Comparison of ENCODE assay signal across 23 cellular contexts in genomic region chr17:76654408-76654807, GRCh38. TPM values are rescaled to one million over a fixed set of nuclear protein-coding genes. Genes with fewer than 3 reads are reported as not detected.
A peak's percentile ranks its signal among the peaks of the same experiment; 100 is the strongest.
DNase-seq lines count a peak whose midpoint lies in the region; ATAC-seq and TF ChIP-seq lines count a peak whose summit lies in the region.
"Had no signal": no experiment of that assay in that cellular context is flagged by ENCODE, and none has a peak within 500 bp of the region (broad histone marks: within the 10 kb centered on the region; RNA-seq: fewer than 3 reads in every experiment).

No MANE protein-coding gene starts in this region.

- in situ Hi-C loops in GM13977 (cut with MboI; ENCODE audit: low pct_unique_long_range_greater_than_20kb, low sequenced_read_pairs, unreplicated experiment), result no loop called here

- no peak overlapping the region for H3K4me3 ChIP-seq in SK-N-SH (ENCODE audit: low read depth in 2 of 2, low read length in 1 of 2)
- H3K4me3 ChIP-seq in osteoblast (ENCODE audit: insufficient read depth, low read length), result no peak overlapping the region
- H3K4me3 ChIP-seq: BLaER1, MG63, SJSA1 had no signal

- POLR2A ChIA-PET in activated CD8-positive, alpha-beta T cell treated with anti-CD3 and anti-CD28 coated beads for 36 hours (lab: Charles Lee), result no interaction called here
- POLR2A ChIA-PET in activated CD8-positive, alpha-beta T cell treated with anti-CD3 and anti-CD28 coated beads, Interleukin-2, amount 10 ng/mL, durations not matched to agents 7 days and 5 days (lab: Charles Lee), result no interaction called here
- POLR2A ChIA-PET in SK-N-SH (lab: Yijun Ruan, JAX), result no interaction called here

- peaks cover 0 to 1% of the 10 kb centered on the region in 2 experiments; a peak in 1 of 4 replicates for H3K4me1 ChIP-seq in SK-N-SH (ENCODE audit: control insufficient read depth in 1 of 2, insufficient read depth in 2 of 2, low read depth in 1 of 2, low read length in 1 of 2)
- H3K4me1 ChIP-seq in osteoblast (ENCODE audit: insufficient read depth, low read length), result no peaks in the 10 kb centered on the region

- no peaks in the 10 kb centered on the region for H3K9me2 ChIP-seq in SK-N-SH

- DNase-seq in activated CD8-positive, alpha-beta T cell treated with anti-CD3 and anti-CD28 coated beads for 36 hours, result no peak
- DNase-seq in activated CD8-positive, alpha-beta T cell treated with anti-CD3 and anti-CD28 coated beads, Interleukin-2, amount 10 ng/mL, durations not matched to agents 7 days and 5 days, result no peak
- DNase-seq in SK-N-SH (no peak), amniotic epithelial cell (ENCODE audit: low read depth) (peak; percentile 72), osteoblast (ENCODE audit: insufficient read length, low spot score, missing footprints) (peak; percentile 37), GM13977 (ENCODE audit: low spot score) (no peak)
- DNase-seq: CD4-positive, CD25-positive, alpha-beta regulatory T cell; DMS153; DND-41; KG1; MG63; NCI-H2029; NCI-H446 treated with DMSO at 0.1 percent for 48 hours; NCI-H526; NCI-H82; NK-92 treated with Interleukin-12 subunit alpha and Interleukin-12 subunit beta, amount 100 ng/mL, for 24 hours; Right ventricle myocardium superior; RPMI8226 had no signal

- WGBS in SK-N-SH (ENCODE audit: low lambda C conversion rate), result 93% methylated on average over 1 of the region's 1 CpG

- no peak overlapping the region for H3K9ac ChIP-seq in SK-N-SH
- H3K9ac ChIP-seq: BLaER1 had no signal

- no peaks in the 10 kb centered on the region for H3K36me3 Mint-ChIP-seq in activated CD8-positive, alpha-beta T cell treated with anti-CD3 and anti-CD28 coated beads for 36 hours (ENCODE audit: low read depth)
- H3K36me3 Mint-ChIP-seq in activated CD8-positive, alpha-beta T cell treated with anti-CD3 and anti-CD28 coated beads, Interleukin-2, amount 10 ng/mL, durations not matched to agents 7 days and 5 days (ENCODE audit: low read depth), result no peaks in the 10 kb centered on the region
- H3K36me3 Mint-ChIP-seq: CD4-positive, CD25-positive, alpha-beta regulatory T cell had no signal

- H2AFZ ChIP-seq in SK-N-SH (ENCODE audit: low read depth) (no peak overlapping the region), osteoblast (ENCODE audit: low read length) (no peak overlapping the region)

- intact Hi-C loops in activated CD8-positive, alpha-beta T cell treated with anti-CD3 and anti-CD28 coated beads for 36 hours (cut with micrococcal nuclease), result no loop called here

- H4K20me1 ChIP-seq in SK-N-SH (ENCODE audit: insufficient read depth) (no peaks in the 10 kb centered on the region), osteoblast (ENCODE audit: insufficient read depth, low read length) (no peaks in the 10 kb centered on the region)
- H4K20me1 ChIP-seq: BLaER1 had no signal

- no peaks in the 10 kb centered on the region for H3K36me3 ChIP-seq in SK-N-SH (replicated peaks in 1 of 2; ENCODE audit: control insufficient read depth in 1 of 2, insufficient read depth in 2 of 2, low read length in 1 of 2)
- no peaks in the 10 kb centered on the region for H3K36me3 ChIP-seq in osteoblast (ENCODE audit: insufficient read depth, low read length)
- H3K36me3 ChIP-seq: BLaER1, MG63, SJSA1 had no signal

- ATAC-seq in activated CD8-positive, alpha-beta T cell treated with anti-CD3 and anti-CD28 coated beads for 36 hours, result peak; percentile 27
- no peak for ATAC-seq in activated CD8-positive, alpha-beta T cell treated with anti-CD3 and anti-CD28 coated beads, Interleukin-2, amount 10 ng/mL, durations not matched to agents 7 days and 5 days
- ATAC-seq in GM21619 (IDR thresholded peaks at IDR 0.05; ENCODE audit: unreplicated experiment), result no peak

- peaks cover 12% of the 10 kb centered on the region for H3K4me1 Mint-ChIP-seq in activated CD8-positive, alpha-beta T cell treated with anti-CD3 and anti-CD28 coated beads for 36 hours (ENCODE audit: low read depth)
- H3K4me1 Mint-ChIP-seq in activated CD8-positive, alpha-beta T cell treated with anti-CD3 and anti-CD28 coated beads, Interleukin-2, amount 10 ng/mL, durations not matched to agents 7 days and 5 days (ENCODE audit: low read depth), result peaks cover 12% of the 10 kb centered on the region

- no peak overlapping the region for H3K27ac Mint-ChIP-seq in activated CD8-positive, alpha-beta T cell treated with anti-CD3 and anti-CD28 coated beads for 36 hours
- H3K27ac Mint-ChIP-seq in activated CD8-positive, alpha-beta T cell treated with anti-CD3 and anti-CD28 coated beads, Interleukin-2, amount 10 ng/mL, durations not matched to agents 7 days and 5 days, result no peak overlapping the region
- H3K27ac Mint-ChIP-seq: CD4-positive, CD25-positive, alpha-beta regulatory T cell had no signal

- no peak for TF ChIP-seq CTCF in activated CD8-positive, alpha-beta T cell treated with anti-CD3 and anti-CD28 coated beads for 36 hours (IDR thresholded peaks at IDR 0.05)
- TF ChIP-seq CTCF in SK-N-SH (IDR thresholded peaks at IDR 0.05) (no peak), osteoblast (IDR thresholded peaks at IDR 0.05; ENCODE audit: extremely low read depth, low read depth, low read length) (no peak), GM13977 (IDR thresholded peaks at IDR 0.05; ENCODE audit: extremely low read depth, insufficient read depth, missing control alignments) (no peak)

- no peak for TF ChIP-seq RAD21 in SK-N-SH (IDR thresholded peaks at IDR 0.05; ENCODE audit: low read length)

- H3K79me2 ChIP-seq in SK-N-SH (ENCODE audit: insufficient read depth), result no peaks in the 10 kb centered on the region
- H3K79me2 ChIP-seq in osteoblast (ENCODE audit: insufficient read depth, low read length), result no peaks in the 10 kb centered on the region

- CTCF ChIA-PET in activated CD8-positive, alpha-beta T cell treated with anti-CD3 and anti-CD28 coated beads for 36 hours (lab: Charles Lee), result interaction anchor here (0.8 to 1.0 kb wide), 2 partner anchors 147 to 149 kb away, joined by 3 read pairs; no protein-coding TSS in a partner anchor
- CTCF ChIA-PET in activated CD8-positive, alpha-beta T cell treated with anti-CD3 and anti-CD28 coated beads, Interleukin-2, amount 10 ng/mL, durations not matched to agents 7 days and 5 days (lab: Charles Lee), result interaction anchor here (0.8 kb wide), 1 partner anchor 20 kb away, joined by 3 read pairs; no protein-coding TSS in a partner anchor
- CTCF ChIA-PET in SK-N-SH (lab: Yijun Ruan, JAX), result interaction anchor here (0.8 to 2.1 kb wide), 4 partner anchors 9 to 132 kb away, joined by 3 to 7 read pairs (median 4); no protein-coding TSS in a partner anchor

- no peak for TF ChIP-seq EP300 in SK-N-SH (IDR thresholded peaks at IDR 0.05; ENCODE audit: borderline replicate concordance in 1 of 2, low read depth in 1 of 2, low read length in 1 of 2)

- H3K9me3 ChIP-seq in SK-N-SH, result peaks cover 13% of the 10 kb centered on the region; the same call in 1 of the 2 replicates
- H3K9me3 ChIP-seq in osteoblast (ENCODE audit: low read depth, low read length), result no peaks in the 10 kb centered on the region

- H3K4me3 Mint-ChIP-seq in activated CD8-positive, alpha-beta T cell treated with anti-CD3 and anti-CD28 coated beads for 36 hours, result no peak overlapping the region
- H3K4me3 Mint-ChIP-seq in activated CD8-positive, alpha-beta T cell treated with anti-CD3 and anti-CD28 coated beads, Interleukin-2, amount 10 ng/mL, durations not matched to agents 7 days and 5 days, result no peak overlapping the region
- H3K4me3 Mint-ChIP-seq: CD4-positive, CD25-positive, alpha-beta regulatory T cell had no signal

- H3F3A ChIP-seq in SK-N-SH (replicated peaks; ENCODE audit: insufficient read depth), result no peaks in the 10 kb centered on the region

- H3K27me3 Mint-ChIP-seq in activated CD8-positive, alpha-beta T cell treated with anti-CD3 and anti-CD28 coated beads for 36 hours, result peaks cover 3% of the 10 kb centered on the region
- H3K27me3 Mint-ChIP-seq in activated CD8-positive, alpha-beta T cell treated with anti-CD3 and anti-CD28 coated beads, Interleukin-2, amount 10 ng/mL, durations not matched to agents 7 days and 5 days (ENCODE audit: low read depth), result peaks cover 11% of the 10 kb centered on the region

- no peaks in the 10 kb centered on the region for H3K27me3 ChIP-seq in SK-N-SH (ENCODE audit: insufficient read depth)
- peaks cover 5% of the 10 kb centered on the region for H3K27me3 ChIP-seq in osteoblast (ENCODE audit: insufficient read depth, low read length)
- H3K27me3 ChIP-seq: BLaER1, MG63, SJSA1 had no signal

- H3K4me2 ChIP-seq in SK-N-SH (no peak overlapping the region), osteoblast (ENCODE audit: insufficient read depth, low read length) (no peak overlapping the region)
- H3K4me2 ChIP-seq: BLaER1 had no signal

- H3K27ac ChIP-seq in SK-N-SH (ENCODE audit: low read depth in 2 of 2, low read length in 1 of 2) (no peak overlapping the region), osteoblast (ENCODE audit: low read depth, low read length) (no peak overlapping the region)
- H3K27ac ChIP-seq: BLaER1, SJSA1 had no signal

- no peaks in the 10 kb centered on the region for H3K9me3 Mint-ChIP-seq in activated CD8-positive, alpha-beta T cell treated with anti-CD3 and anti-CD28 coated beads for 36 hours
- no peaks in the 10 kb centered on the region for H3K9me3 Mint-ChIP-seq in activated CD8-positive, alpha-beta T cell treated with anti-CD3 and anti-CD28 coated beads, Interleukin-2, amount 10 ng/mL, durations not matched to agents 7 days and 5 days (ENCODE audit: insufficient read depth)

TF ChIP-seq in SK-N-SH, 30 proteins besides CTCF, POLR2A, EP300 and RAD21 (continues in another document):
- TF ChIP-seq TCF12 (IDR thresholded peaks at IDR 0.05) (peak; percentile 61), TEAD4 (IDR thresholded peaks at IDR 0.05; ENCODE audit: borderline replicate concordance, insufficient read depth) (no peak)

RNA-seq across cellular contexts. Expression of gene ST6GALNAC1, which starts 10.9 kb away (rescaled TPM):
- not detected for total RNA-seq in activated CD8-positive, alpha-beta T cell treated with anti-CD3 and anti-CD28 coated beads for 36 hours
- not detected for total RNA-seq in activated CD8-positive, alpha-beta T cell treated with anti-CD3 and anti-CD28 coated beads, Interleukin-2, amount 10 ng/mL, durations not matched to agents 7 days and 5 days
- polyA plus RNA-seq in SK-N-SH (2012; rRNA removed), result not detected in 2 replicates
- not detected in 2 replicates for polyA plus RNA-seq in SK-N-SH (2012; cell fraction: cytosol; rRNA removed)
- polyA plus RNA-seq in SK-N-SH (2012; cell fraction: nucleus; rRNA removed), result 0.11 TPM in 1 of 2 replicates, not detected in the other
- total RNA-seq in osteoblast, result 0.72 TPM in 1 of 2 replicates, not detected in the other
- total RNA-seq: A172, H1, SJSA1 had no signal
- polyA plus RNA-seq: H1 had no signal

RNA-seq across cellular contexts. Expression of gene MXRA7, which starts 56.4 kb away (rescaled TPM):
- total RNA-seq in activated CD8-positive, alpha-beta T cell treated with anti-CD3 and anti-CD28 coated beads for 36 hours, result 1 to 10 TPM; 8.4 to 8.6 TPM
- total RNA-seq in activated CD8-positive, alpha-beta T cell treated with anti-CD3 and anti-CD28 coated beads, Interleukin-2, amount 10 ng/mL, durations not matched to agents 7 days and 5 days, result 10 to 100 TPM; 12.4 to 13.3 TPM
- 154 and 187 TPM in 2 replicates for polyA plus RNA-seq in SK-N-SH (2012; rRNA removed)
- 223 and 232 TPM in 2 replicates for polyA plus RNA-seq in SK-N-SH (2012; cell fraction: cytosol; rRNA removed)
- polyA plus RNA-seq in SK-N-SH (2012; cell fraction: nucleus; rRNA removed), result 55.0 and 81.5 TPM in 2 replicates
- 352 and 388 TPM in 2 replicates for total RNA-seq in osteoblast

Comparison
In these comparisons a context has a peak if more than half of its experiments do, and no peak if none do; other contexts are left out.
1. DNase-seq: peak in amniotic epithelial cell (single experiment) and osteoblast (single experiment); none in activated CD8-positive, alpha-beta T cell treated with anti-CD3 and anti-CD28 coated beads for 36 hours (single experiment), activated CD8-positive, alpha-beta T cell treated with anti-CD3 and anti-CD28 coated beads, Interleukin-2, amount 10 ng/mL, durations not matched to agents 7 days and 5 days (single experiment), SK-N-SH (single experiment) and GM13977 (single experiment).
2. RNA of gene MXRA7, which starts 56.4 kb away (total RNA-seq): 352 to 388 TPM in osteoblast; 12.4 to 13.3 TPM in activated CD8-positive, alpha-beta T cell treated with anti-CD3 and anti-CD28 coated beads, Interleukin-2, amount 10 ng/mL, durations not matched to agents 7 days and 5 days and 8.4 to 8.6 TPM in activated CD8-positive, alpha-beta T cell treated with anti-CD3 and anti-CD28 coated beads for 36 hours; every median in the first group is over 10 times any median in the second.